ENCODE assay signal across 10 cellular contexts in genomic region chr10:133127291-133128125, GRCh38. TPM values are rescaled to one million over a fixed set of nuclear protein-coding genes. Genes with fewer than 3 reads are reported as not detected.
A peak's percentile ranks its signal among the peaks of the same experiment; 100 is the strongest.
DNase-seq lines count a peak whose midpoint lies in the region; ATAC-seq and TF ChIP-seq lines count a peak whose summit lies in the region.
"Had no signal": no experiment of that assay in that cellular context is flagged by ENCODE, and none has a peak within 500 bp of the region (broad histone marks: within the 10 kb centered on the region; RNA-seq: fewer than 3 reads in every experiment).

No MANE protein-coding gene starts in this region.

- ATAC-seq in heart left ventricle (no peak), GM19455 (IDR thresholded peaks at IDR 0.05; ENCODE audit: unreplicated experiment) (no peak)
- no peak for ATAC-seq in stimulated activated memory B cell treated with anti-CD40 and anti-IgM and Interleukin-4, amounts not matched to agents 10 μg/mL and 1 μg/mL and 100 μg/mL, for 72 hours

- no peak for TF ChIP-seq CTCF in heart left ventricle (IDR thresholded peaks at IDR 0.05)
- TF ChIP-seq CTCF in right atrium auricular region (IDR thresholded peaks at IDR 0.05), result no peak
- TF ChIP-seq CTCF in transverse colon (IDR thresholded peaks at IDR 0.05), result no peak

- in situ Hi-C loops in transverse colon (cut with MboI; ENCODE audit: low pct_ligation_motif_present in 1 of 4, low pct_unique_long_range_greater_than_20kb in 1 of 4, low sequenced_read_pairs in 3 of 4), result no loop called here

- H3K27ac ChIP-seq in heart left ventricle, result no peak overlapping the region
- H3K27ac ChIP-seq in right atrium auricular region, result no peak overlapping the region
- no peak overlapping the region for H3K27ac ChIP-seq in transverse colon
- H3K27ac ChIP-seq: HL-60 had no signal

- WGBS in heart left ventricle, 4 donors, result 79 to 94% (median 85%) methylated on average over 26 to 36 of the region's 36 CpGs
- 81% methylated on average over 29 of the region's 36 CpGs; no CpG with 5 or more reads in 1 of the 2 donors for WGBS in transverse colon (ENCODE audit: low coverage in 1 of 2), 2 donors

- H3K27ac Mint-ChIP-seq in activated CD4-positive, alpha-beta memory T cell treated with anti-CD3 and anti-CD28 coated beads, Interleukin-2, amount 10 ng/mL, durations not matched to agents 7 days and 5 days, result no peak overlapping the region
- no peak overlapping the region for H3K27ac Mint-ChIP-seq in stimulated activated memory B cell treated with anti-CD40 and anti-IgM and Interleukin-4, amounts not matched to agents 10 μg/mL and 1 μg/mL and 100 μg/mL, for 72 hours

- peaks cover 4% of the 10 kb centered on the region for H3K4me1 Mint-ChIP-seq in activated CD4-positive, alpha-beta memory T cell treated with anti-CD3 and anti-CD28 coated beads, Interleukin-2, amount 10 ng/mL, durations not matched to agents 7 days and 5 days
- H3K4me1 Mint-ChIP-seq in stimulated activated memory B cell treated with anti-CD40 and anti-IgM and Interleukin-4, amounts not matched to agents 10 μg/mL and 1 μg/mL and 100 μg/mL, for 72 hours, result peaks cover 7% of the 10 kb centered on the region

- intact Hi-C loops in heart left ventricle (cut with DNase I) (loop anchor here in 5 of 10 donors (10.0 kb wide), 6 partner anchors 183 to 673 kb away; partner anchors contain the start of gene CFAP46 (in 1 of the 5)), transverse colon (cut with DNase I; ENCODE audit: low total_unique reads) (loop anchor here (5.0 kb wide), 1 partner anchor 290 kb away; no protein-coding TSS in a partner anchor)

- H3K9me3 ChIP-seq in heart left ventricle (no peaks in the 10 kb centered on the region), right atrium auricular region (no peaks in the 10 kb centered on the region), transverse colon (no peaks in the 10 kb centered on the region)

- no peaks in the 10 kb centered on the region for H3K36me3 ChIP-seq in heart left ventricle
- no peaks in the 10 kb centered on the region for H3K36me3 ChIP-seq in right atrium auricular region
- H3K36me3 ChIP-seq in transverse colon, result no peaks in the 10 kb centered on the region

- peak in 3 of 5 donors; percentile 10 to 44 (median 12) for DNase-seq in heart left ventricle
- DNase-seq in right atrium auricular region (ENCODE audit: low spot score), result no peak
- peak; percentile 47 for DNase-seq in activated CD4-positive, alpha-beta memory T cell treated with anti-CD3 and anti-CD28 coated beads, Interleukin-2, amount 10 ng/mL, durations not matched to agents 7 days and 5 days
- peak; percentile 82 for DNase-seq in iPS-NIHi11 (ENCODE audit: low spot score)
- peak; percentile 7 for DNase-seq in transverse colon
- DNase-seq in medulla oblongata (ENCODE audit: extremely low spot score), result no peak
- DNase-seq: NCI-H2081 had no signal

- H3K9me3 Mint-ChIP-seq in activated CD4-positive, alpha-beta memory T cell treated with anti-CD3 and anti-CD28 coated beads, Interleukin-2, amount 10 ng/mL, durations not matched to agents 7 days and 5 days, result no peaks in the 10 kb centered on the region
- no peaks in the 10 kb centered on the region for H3K9me3 Mint-ChIP-seq in stimulated activated memory B cell treated with anti-CD40 and anti-IgM and Interleukin-4, amounts not matched to agents 10 μg/mL and 1 μg/mL and 100 μg/mL, for 72 hours

- POLR2A ChIA-PET in activated CD4-positive, alpha-beta memory T cell treated with anti-CD3 and anti-CD28 coated beads, Interleukin-2, amount 10 ng/mL, durations not matched to agents 7 days and 5 days (lab: Charles Lee), result no interaction called here

- no peak overlapping the region for H3K4me3 Mint-ChIP-seq in activated CD4-positive, alpha-beta memory T cell treated with anti-CD3 and anti-CD28 coated beads, Interleukin-2, amount 10 ng/mL, durations not matched to agents 7 days and 5 days
- no peak overlapping the region for H3K4me3 Mint-ChIP-seq in stimulated activated memory B cell treated with anti-CD40 and anti-IgM and Interleukin-4, amounts not matched to agents 10 μg/mL and 1 μg/mL and 100 μg/mL, for 72 hours

- peaks cover 0 to 12% (median 0%) of the 10 kb centered on the region in 12 donors for H3K4me1 ChIP-seq in heart left ventricle
- H3K4me1 ChIP-seq in right atrium auricular region, result no peaks in the 10 kb centered on the region
- no peaks in the 10 kb centered on the region for H3K4me1 ChIP-seq in transverse colon

- no peak for TF ChIP-seq EP300 in transverse colon (IDR thresholded peaks at IDR 0.05; ENCODE audit: low read depth)

- no peak overlapping the region for H3K4me3 ChIP-seq in heart left ventricle
- no peak overlapping the region for H3K4me3 ChIP-seq in right atrium auricular region
- no peak overlapping the region for H3K4me3 ChIP-seq in transverse colon

- H3K27me3 ChIP-seq in heart left ventricle (peaks cover 0 to 37% (median 0%) of the 10 kb centered on the region in 9 donors), right atrium auricular region (no peaks in the 10 kb centered on the region), transverse colon (peaks cover 25% of the 10 kb centered on the region)

- H3K36me3 Mint-ChIP-seq in activated CD4-positive, alpha-beta memory T cell treated with anti-CD3 and anti-CD28 coated beads, Interleukin-2, amount 10 ng/mL, durations not matched to agents 7 days and 5 days (ENCODE audit: low read depth), result no peaks in the 10 kb centered on the region
- no peaks in the 10 kb centered on the region for H3K36me3 Mint-ChIP-seq in stimulated activated memory B cell treated with anti-CD40 and anti-IgM and Interleukin-4, amounts not matched to agents 10 μg/mL and 1 μg/mL and 100 μg/mL, for 72 hours

- CTCF ChIA-PET in activated CD4-positive, alpha-beta memory T cell treated with anti-CD3 and anti-CD28 coated beads, Interleukin-2, amount 10 ng/mL, durations not matched to agents 7 days and 5 days (lab: Charles Lee), result interaction anchor here (1.0 kb wide), 1 partner anchor 16 kb away, joined by 3 read pairs; no protein-coding TSS in a partner anchor

- H3K27me3 Mint-ChIP-seq in activated CD4-positive, alpha-beta memory T cell treated with anti-CD3 and anti-CD28 coated beads, Interleukin-2, amount 10 ng/mL, durations not matched to agents 7 days and 5 days, result peaks cover 4% of the 10 kb centered on the region
- peaks cover 39% of the 10 kb centered on the region for H3K27me3 Mint-ChIP-seq in stimulated activated memory B cell treated with anti-CD40 and anti-IgM and Interleukin-4, amounts not matched to agents 10 μg/mL and 1 μg/mL and 100 μg/mL, for 72 hours

- TF ChIP-seq POLR2A in heart left ventricle (IDR thresholded peaks at IDR 0.05) (no peak), transverse colon (IDR thresholded peaks at IDR 0.05) (no peak)

RNA-seq across cellular contexts. Expression of gene KNDC1, which starts 32.5 kb away (rescaled TPM):
- total RNA-seq in heart left ventricle (1 to 10 TPM in 1 of 9 donors, under 1 TPM in 6, not detected in 2; 0.05 to 2.9 (median 0.13) TPM), right atrium auricular region (1 to 10 TPM in 1 of 2 donors, under 1 TPM in 1; 0.59 to 1.8 TPM), transverse colon (1 to 10 TPM in 1 of 4 donors, under 1 TPM in 1, not detected in 2; 0.14 to 1.2 TPM)
- polyA plus RNA-seq in heart left ventricle, result under 1 TPM in 1 of 2 donors, not detected in 1; 0.04 TPM
- total RNA-seq in activated CD4-positive, alpha-beta memory T cell treated with anti-CD3 and anti-CD28 coated beads, Interleukin-2, amount 10 ng/mL, durations not matched to agents 7 days and 5 days, result 1 to 10 TPM in 1 of 2 experiments, under 1 TPM in 1; 0.55 to 1.2 TPM

RNA-seq across cellular contexts. Expression of gene ADGRA1, which starts 39.8 kb away (rescaled TPM):
- total RNA-seq in heart left ventricle (under 1 TPM in 2 of 9 donors, not detected in 7; 0.13 to 0.19 TPM), right atrium auricular region (under 1 TPM; 0.11 to 0.51 TPM), transverse colon (under 1 TPM in 1 of 4 donors, not detected in 3; 0.16 TPM)
- polyA plus RNA-seq in heart left ventricle, result under 1 TPM in 1 of 2 donors, not detected in 1; 0.03 TPM
- total RNA-seq in activated CD4-positive, alpha-beta memory T cell treated with anti-CD3 and anti-CD28 coated beads, Interleukin-2, amount 10 ng/mL, durations not matched to agents 7 days and 5 days, result not detected

Comparison
In these comparisons a context has a peak if more than half of its experiments do, and no peak if none do; other contexts are left out.
1. DNase-seq: peak in heart left ventricle (3 of 5), activated CD4-positive, alpha-beta memory T cell treated with anti-CD3 and anti-CD28 coated beads, Interleukin-2, amount 10 ng/mL, durations not matched to agents 7 days and 5 days (single experiment), iPS-NIHi11 (single experiment) and transverse colon (single experiment); none in right atrium auricular region (single experiment) and medulla oblongata (single experiment).